10 cellular contexts compared by ENCODE assay signal in the genomic region with DNA sequence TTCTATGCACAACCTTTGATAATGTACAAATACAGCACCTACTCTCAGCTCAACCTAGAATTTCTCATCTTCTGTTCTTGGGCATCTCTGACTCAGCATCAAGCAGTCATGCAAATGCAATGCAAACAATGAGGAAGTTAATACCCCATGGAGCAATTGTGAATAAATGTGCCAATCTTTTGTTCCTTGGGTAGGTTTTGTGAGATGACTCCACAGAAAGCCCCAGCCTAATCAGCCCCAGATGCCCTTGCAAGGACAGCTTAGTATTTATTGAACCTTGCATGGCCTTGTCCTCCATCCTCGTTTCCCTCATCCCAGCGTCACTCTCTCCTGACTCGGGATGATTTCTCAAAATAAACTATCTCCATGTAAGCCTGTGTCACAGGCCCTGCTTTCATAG.
A peak's percentile ranks its signal among the peaks of the same experiment; 100 is the strongest.
DNase-seq lines count a peak whose midpoint lies in the region; ATAC-seq and TF ChIP-seq lines count a peak whose summit lies in the region.
"Had no signal": no experiment of that assay in that cellular context is flagged by ENCODE, and none has a peak within 500 bp of the region (broad histone marks: within the 10 kb centered on the region; RNA-seq: fewer than 3 reads in every experiment).

No MANE protein-coding gene starts in this region.

- H3K4me1 ChIP-seq in HAP-1 (peaks cover 9% of the 10 kb centered on the region), Peyer's patch (no peaks in the 10 kb centered on the region)

- ATAC-seq in GM21526 (IDR thresholded peaks at IDR 0.05; ENCODE audit: low FRiP score, unreplicated experiment) (no peak), GM19455 (IDR thresholded peaks at IDR 0.05; ENCODE audit: unreplicated experiment) (no peak)
- ATAC-seq: GM12878, T-cell had no signal

- no peaks in the 10 kb centered on the region for H3K9me3 ChIP-seq in HAP-1
- no peaks in the 10 kb centered on the region for H3K9me3 ChIP-seq in Peyer's patch

- TF ChIP-seq CTCF in fibroblast of pulmonary artery (IDR thresholded peaks at IDR 0.05; ENCODE audit: low read length, missing control alignments) (no peak), Peyer's patch (IDR thresholded peaks at IDR 0.05) (no peak)

- no peak overlapping the region for H3K27ac ChIP-seq in Peyer's patch

- H3K4me3 ChIP-seq in HAP-1 (no peak overlapping the region), fibroblast of pulmonary artery (replicated peaks; ENCODE audit: low read depth, low read length) (no peak overlapping the region), Peyer's patch (no peak overlapping the region)
- H3K4me3 ChIP-seq: GM12878 had no signal

- no peaks in the 10 kb centered on the region for H3K36me3 ChIP-seq in HAP-1 (replicated peaks)
- H3K36me3 ChIP-seq in Peyer's patch: no peaks in the 10 kb centered on the region

- in situ Hi-C loops in HAP-1 (cut with MboI; ENCODE audit: low sequenced_read_pairs): no loop called here

- no peak for TF ChIP-seq POLR2A in Peyer's patch (IDR thresholded peaks at IDR 0.05)

- DNase-seq in HAP-1 (ENCODE audit: low spot score in 2 of 2): peak; percentile 64 to 87
- peak; percentile 93 for DNase-seq in RPMI7951 (ENCODE audit: low read depth)
- peak; percentile 91 for DNase-seq in fibroblast of pulmonary artery (ENCODE audit: low read depth)
- DNase-seq in retina: peak; percentile 36
- DNase-seq in Peyer's patch: no peak
- DNase-seq: NCI-H1105, T-cell had no signal

- H3K27me3 ChIP-seq in HAP-1 (ENCODE audit: low read depth) (no peaks in the 10 kb centered on the region), Peyer's patch (no peaks in the 10 kb centered on the region)

Comparison
In these comparisons a context has a peak if more than half of its experiments do, and no peak if none do; other contexts are left out.
1. DNase-seq: peak in HAP-1 (2 of 2), RPMI7951 (single experiment), fibroblast of pulmonary artery (single experiment) and retina (single experiment); none in Peyer's patch (0 of 3).